Comparison of ENCODE assay signal across 1 cellular context in genomic region chr16:2752850-2753522, GRCh38.
TF ChIP-seq lines count a peak whose summit lies in the region.

No MANE protein-coding gene starts in this region.

TF ChIP-seq in K562, 482 proteins besides CTCF, POLR2A, EP300 and RAD21 (continued from another document and continues in another):
- 0 out of 2 replicates have a peak, but pooled peaks have one; percentile 26 for TF ChIP-seq MBD2 (IDR thresholded peaks at IDR 0.05; ENCODE audit: borderline replicate concordance, low read depth)
- no peak for TF ChIP-seq POLR3A (IDR thresholded peaks at IDR 0.05; ENCODE audit: borderline replicate concordance, extremely low read depth, insufficient read depth, insufficient read length)
- no peak for TF ChIP-seq RERE (CRISPR knock-in tag; IDR thresholded peaks at IDR 0.05; ENCODE audit: borderline replicate concordance)
- TF ChIP-seq HIVEP1 (CRISPR knock-in tag; IDR thresholded peaks at IDR 0.05) = no peak
- TF ChIP-seq CCNT2 (IDR thresholded peaks at IDR 0.05; ENCODE audit: borderline replicate concordance, extremely low read depth, insufficient read length, low read depth, low read length) = peak; percentile 86
- TF ChIP-seq, protein P1, sequence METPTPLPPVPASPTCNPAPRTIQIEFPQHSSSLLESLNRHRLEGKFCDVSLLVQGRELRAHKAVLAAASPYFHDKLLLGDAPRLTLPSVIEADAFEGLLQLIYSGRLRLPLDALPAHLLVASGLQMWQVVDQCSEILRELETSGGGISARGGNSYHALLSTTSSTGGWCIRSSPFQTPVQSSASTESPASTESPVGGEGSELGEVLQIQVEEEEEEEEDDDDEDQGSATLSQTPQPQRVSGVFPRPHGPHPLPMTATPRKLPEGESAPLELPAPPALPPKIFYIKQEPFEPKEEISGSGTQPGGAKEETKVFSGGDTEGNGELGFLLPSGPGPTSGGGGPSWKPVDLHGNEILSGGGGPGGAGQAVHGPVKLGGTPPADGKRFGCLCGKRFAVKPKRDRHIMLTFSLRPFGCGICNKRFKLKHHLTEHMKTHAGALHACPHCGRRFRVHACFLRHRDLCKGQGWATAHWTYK (CRISPR knock-in tag; IDR thresholded peaks at IDR 0.05) = no peak
- TF ChIP-seq ZNF232 (CRISPR knock-in tag; IDR thresholded peaks at IDR 0.05) = no peak
- no peak for TF ChIP-seq KDM4B (IDR thresholded peaks at IDR 0.05; ENCODE audit: borderline replicate concordance in 2 of 2, low read depth in 1 of 2)
- TF ChIP-seq ZNF212 (CRISPR knock-in tag; IDR thresholded peaks at IDR 0.05) = no peak
- no peak for TF ChIP-seq ZNF830 (CRISPR knock-in tag; IDR thresholded peaks at IDR 0.05)
- TF ChIP-seq SRSF3 (IDR thresholded peaks at IDR 0.05; ENCODE audit: insufficient read depth, low read length) = no peak
- TF ChIP-seq, protein P2, sequence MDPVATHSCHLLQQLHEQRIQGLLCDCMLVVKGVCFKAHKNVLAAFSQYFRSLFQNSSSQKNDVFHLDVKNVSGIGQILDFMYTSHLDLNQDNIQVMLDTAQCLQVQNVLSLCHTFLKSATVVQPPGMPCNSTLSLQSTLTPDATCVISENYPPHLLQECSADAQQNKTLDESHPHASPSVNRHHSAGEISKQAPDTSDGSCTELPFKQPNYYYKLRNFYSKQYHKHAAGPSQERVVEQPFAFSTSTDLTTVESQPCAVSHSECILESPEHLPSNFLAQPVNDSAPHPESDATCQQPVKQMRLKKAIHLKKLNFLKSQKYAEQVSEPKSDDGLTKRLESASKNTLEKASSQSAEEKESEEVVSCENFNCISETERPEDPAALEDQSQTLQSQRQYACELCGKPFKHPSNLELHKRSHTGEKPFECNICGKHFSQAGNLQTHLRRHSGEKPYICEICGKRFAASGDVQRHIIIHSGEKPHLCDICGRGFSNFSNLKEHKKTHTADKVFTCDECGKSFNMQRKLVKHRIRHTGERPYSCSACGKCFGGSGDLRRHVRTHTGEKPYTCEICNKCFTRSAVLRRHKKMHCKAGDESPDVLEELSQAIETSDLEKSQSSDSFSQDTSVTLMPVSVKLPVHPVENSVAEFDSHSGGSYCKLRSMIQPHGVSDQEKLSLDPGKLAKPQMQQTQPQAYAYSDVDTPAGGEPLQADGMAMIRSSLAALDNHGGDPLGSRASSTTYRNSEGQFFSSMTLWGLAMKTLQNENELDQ (CRISPR knock-in tag; IDR thresholded peaks at IDR 0.05; ENCODE audit: borderline replicate concordance) = no peak
- TF ChIP-seq ZBTB5 (IDR thresholded peaks at IDR 0.05) = no peak
- TF ChIP-seq JUN (IDR thresholded peaks at IDR 0.05; ENCODE audit: borderline replicate concordance, low read depth, low read length) = no peak; the same call in 1 of the 2 replicates
- TF ChIP-seq JUN (CRISPR knock-in tag; IDR thresholded peaks at IDR 0.05; ENCODE audit: borderline replicate concordance) = no peak
- no peak for TF ChIP-seq ERF (CRISPR knock-in tag; IDR thresholded peaks at IDR 0.05)
- TF ChIP-seq, protein P3, sequence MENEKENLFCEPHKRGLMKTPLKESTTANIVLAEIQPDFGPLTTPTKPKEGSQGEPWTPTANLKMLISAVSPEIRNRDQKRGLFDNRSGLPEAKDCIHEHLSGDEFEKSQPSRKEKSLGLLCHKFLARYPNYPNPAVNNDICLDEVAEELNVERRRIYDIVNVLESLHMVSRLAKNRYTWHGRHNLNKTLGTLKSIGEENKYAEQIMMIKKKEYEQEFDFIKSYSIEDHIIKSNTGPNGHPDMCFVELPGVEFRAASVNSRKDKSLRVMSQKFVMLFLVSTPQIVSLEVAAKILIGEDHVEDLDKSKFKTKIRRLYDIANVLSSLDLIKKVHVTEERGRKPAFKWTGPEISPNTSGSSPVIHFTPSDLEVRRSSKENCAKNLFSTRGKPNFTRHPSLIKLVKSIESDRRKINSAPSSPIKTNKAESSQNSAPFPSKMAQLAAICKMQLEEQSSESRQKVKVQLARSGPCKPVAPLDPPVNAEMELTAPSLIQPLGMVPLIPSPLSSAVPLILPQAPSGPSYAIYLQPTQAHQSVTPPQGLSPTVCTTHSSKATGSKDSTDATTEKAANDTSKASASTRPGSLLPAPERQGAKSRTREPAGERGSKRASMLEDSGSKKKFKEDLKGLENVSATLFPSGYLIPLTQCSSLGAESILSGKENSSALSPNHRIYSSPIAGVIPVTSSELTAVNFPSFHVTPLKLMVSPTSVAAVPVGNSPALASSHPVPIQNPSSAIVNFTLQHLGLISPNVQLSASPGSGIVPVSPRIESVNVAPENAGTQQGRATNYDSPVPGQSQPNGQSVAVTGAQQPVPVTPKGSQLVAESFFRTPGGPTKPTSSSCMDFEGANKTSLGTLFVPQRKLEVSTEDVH (IDR thresholded peaks at IDR 0.05; ENCODE audit: low read depth, partially characterized antibody) = no peak
- no peak for TF ChIP-seq GTF2E2 (tag; IDR thresholded peaks at IDR 0.05)
- TF ChIP-seq ZNF511 (CRISPR knock-in tag; IDR thresholded peaks at IDR 0.05) = no peak
- peak; percentile 47; the same call in 1 of the 2 replicates for TF ChIP-seq BHLHE40 (IDR thresholded peaks at IDR 0.05; ENCODE audit: low read length)
- no peak for TF ChIP-seq TBL1XR1 (IDR thresholded peaks at IDR 0.05; ENCODE audit: low read length in 2 of 2)
- no peak for TF ChIP-seq KLF10 (CRISPR knock-in tag; IDR thresholded peaks at IDR 0.05)
- TF ChIP-seq ZNF134 (CRISPR knock-in tag; conservative IDR thresholded peaks at IDR 0.05) = no peak
- TF ChIP-seq ZNF398 (CRISPR knock-in tag; IDR thresholded peaks at IDR 0.05) = no peak
- TF ChIP-seq, protein P4, sequence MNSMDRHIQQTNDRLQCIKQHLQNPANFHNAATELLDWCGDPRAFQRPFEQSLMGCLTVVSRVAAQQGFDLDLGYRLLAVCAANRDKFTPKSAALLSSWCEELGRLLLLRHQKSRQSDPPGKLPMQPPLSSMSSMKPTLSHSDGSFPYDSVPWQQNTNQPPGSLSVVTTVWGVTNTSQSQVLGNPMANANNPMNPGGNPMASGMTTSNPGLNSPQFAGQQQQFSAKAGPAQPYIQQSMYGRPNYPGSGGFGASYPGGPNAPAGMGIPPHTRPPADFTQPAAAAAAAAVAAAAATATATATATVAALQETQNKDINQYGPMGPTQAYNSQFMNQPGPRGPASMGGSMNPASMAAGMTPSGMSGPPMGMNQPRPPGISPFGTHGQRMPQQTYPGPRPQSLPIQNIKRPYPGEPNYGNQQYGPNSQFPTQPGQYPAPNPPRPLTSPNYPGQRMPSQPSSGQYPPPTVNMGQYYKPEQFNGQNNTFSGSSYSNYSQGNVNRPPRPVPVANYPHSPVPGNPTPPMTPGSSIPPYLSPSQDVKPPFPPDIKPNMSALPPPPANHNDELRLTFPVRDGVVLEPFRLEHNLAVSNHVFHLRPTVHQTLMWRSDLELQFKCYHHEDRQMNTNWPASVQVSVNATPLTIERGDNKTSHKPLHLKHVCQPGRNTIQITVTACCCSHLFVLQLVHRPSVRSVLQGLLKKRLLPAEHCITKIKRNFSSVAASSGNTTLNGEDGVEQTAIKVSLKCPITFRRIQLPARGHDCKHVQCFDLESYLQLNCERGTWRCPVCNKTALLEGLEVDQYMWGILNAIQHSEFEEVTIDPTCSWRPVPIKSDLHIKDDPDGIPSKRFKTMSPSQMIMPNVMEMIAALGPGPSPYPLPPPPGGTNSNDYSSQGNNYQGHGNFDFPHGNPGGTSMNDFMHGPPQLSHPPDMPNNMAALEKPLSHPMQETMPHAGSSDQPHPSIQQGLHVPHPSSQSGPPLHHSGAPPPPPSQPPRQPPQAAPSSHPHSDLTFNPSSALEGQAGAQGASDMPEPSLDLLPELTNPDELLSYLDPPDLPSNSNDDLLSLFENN (IDR thresholded peaks at IDR 0.05; ENCODE audit: low read depth in 2 of 2, low read length in 2 of 2) = peak in 1 of 2 experiments; percentile 48; a peak in 1 of 4 replicates
- TF ChIP-seq SAFB (IDR thresholded peaks at IDR 0.05; ENCODE audit: borderline replicate concordance, low read depth, low read length) = peak; percentile 55; the same call in 1 of the 2 replicates
- no peak for TF ChIP-seq ZNF274 (IDR thresholded peaks at IDR 0.05; ENCODE audit: borderline replicate concordance, low read depth, low read length)
- no peak for TF ChIP-seq RBBP5 (IDR thresholded peaks at IDR 0.05; ENCODE audit: borderline replicate concordance, insufficient read depth, low read length, poor library complexity, severe bottlenecking)
- TF ChIP-seq PHF20 (IDR thresholded peaks at IDR 0.05; ENCODE audit: partially characterized antibody) = no peak
- no peak for TF ChIP-seq E2F1 (CRISPR knock-in tag; IDR thresholded peaks at IDR 0.05)
- TF ChIP-seq KDM2B (CRISPR knock-in tag; IDR thresholded peaks at IDR 0.05) = no peak
- peak; percentile 62; the same call in 1 of the 2 replicates for TF ChIP-seq GATAD2A (IDR thresholded peaks at IDR 0.05)
- no peak for TF ChIP-seq POLR2AphosphoS2 (IDR thresholded peaks at IDR 0.05; ENCODE audit: low read length)
- TF ChIP-seq HDAC1 (IDR thresholded peaks at IDR 0.05) = peak in 1 of 2 experiments; percentile 80; a peak in 2 of 4 replicates
- no peak for TF ChIP-seq ZNF707 (CRISPR knock-in tag; conservative IDR thresholded peaks at IDR 0.05)
- peak; percentile 94 for TF ChIP-seq ZBTB7A (IDR thresholded peaks at IDR 0.05; ENCODE audit: borderline replicate concordance, control insufficient read depth, low read depth, low read length)
- TF ChIP-seq HDAC2 (IDR thresholded peaks at IDR 0.05) = no peak
